8 cellular contexts compared by ENCODE assay signal in genomic region chr12:96177013-96177412, GRCh38. TPM values are rescaled to one million over a fixed set of nuclear protein-coding genes. Genes with fewer than 3 reads are reported as not detected.
A peak's percentile ranks its signal among the peaks of the same experiment; 100 is the strongest.
DNase-seq lines count a peak whose midpoint lies in the region; ATAC-seq and TF ChIP-seq lines count a peak whose summit lies in the region.

No MANE protein-coding gene starts in this region.

- H3K36me3 Mint-ChIP-seq in mesothelial cell of epicardium, result no peaks in the 10 kb centered on the region

- H3K27me3 ChIP-seq in stomach (no peaks in the 10 kb centered on the region), thyroid gland (no peaks in the 10 kb centered on the region)

- no peak overlapping the region for H3K4me3 ChIP-seq in NB4 (ENCODE audit: low read depth, low read length)
- H3K4me3 ChIP-seq in stomach, result no peak overlapping the region
- H3K4me3 ChIP-seq in thyroid gland (replicated peaks in 1 of 3), result no peak overlapping the region

- H3K4me1 ChIP-seq in stomach, result no peaks in the 10 kb centered on the region
- H3K4me1 ChIP-seq in thyroid gland, result no peaks in the 10 kb centered on the region

- H3K9me3 ChIP-seq in stomach (peaks cover 0 to 17% (median 12%) of the 10 kb centered on the region in 4 donors), thyroid gland (no peaks in the 10 kb centered on the region)

- peaks cover 20% of the 10 kb centered on the region for H3K9me3 Mint-ChIP-seq in mesothelial cell of epicardium

- H3K4me1 Mint-ChIP-seq in mesothelial cell of epicardium, result no peaks in the 10 kb centered on the region

- ATAC-seq in GM18511 (IDR thresholded peaks at IDR 0.05; ENCODE audit: unreplicated experiment), result peak; percentile 65

- intact Hi-C loops in stomach (cut with DNase I; ENCODE audit: low total_unique reads), result no loop called here
- intact Hi-C loops in thyroid gland (cut with DNase I), result no loop called here

- TF ChIP-seq POLR2A in NB4 (IDR thresholded peaks at IDR 0.05; ENCODE audit: extremely low read depth, insufficient read length), result no peak
- TF ChIP-seq POLR2A in stomach (IDR thresholded peaks at IDR 0.05), result no peak
- no peak for TF ChIP-seq POLR2A in thyroid gland (IDR thresholded peaks at IDR 0.05)

- H3K27ac ChIP-seq in stomach (no peak overlapping the region), thyroid gland (no peak overlapping the region)

- DNase-seq in NB4 (ENCODE audit: low read depth) (peak; percentile 87), nucleus accumbens (lab: John Stamatoyannopoulos, UW) (no peak), stomach (no peak), mesothelial cell of epicardium (ENCODE audit: low spot score in 2 of 2, unreplicated experiment in 2 of 2) (no peak), thyroid gland (no peak)
- peak; percentile 86 for DNase-seq in activated effector memory CD4-positive, alpha-beta T cell treated with anti-CD3 and anti-CD28 coated beads, Interleukin-2, amount 50 U/mL, for 16 hours
- DNase-seq in stimulated activated CD4-positive, alpha-beta T cell treated with anti-CD3 and anti-CD28 coated beads, Interleukin-12 subunit alpha, Interleukin-12 subunit beta, amount 100 ng/mL, for 4 hours, result peak; percentile 48

- H3K27ac Mint-ChIP-seq in mesothelial cell of epicardium, result no peak overlapping the region

- no peak overlapping the region for H3K4me3 Mint-ChIP-seq in mesothelial cell of epicardium

- TF ChIP-seq EP300 in stomach (IDR thresholded peaks at IDR 0.05), result no peak

- TF ChIP-seq CTCF in NB4 (IDR thresholded peaks at IDR 0.05; ENCODE audit: low read depth, low read length) (no peak), stomach (IDR thresholded peaks at IDR 0.05) (no peak), mesothelial cell of epicardium (IDR thresholded peaks at IDR 0.05; ENCODE audit: unreplicated experiment) (no peak), thyroid gland (IDR thresholded peaks at IDR 0.05) (no peak)

- 67 to 89% (median 83%) methylated on average over 1 of the region's 1 CpG for WGBS in stomach, 5 donors
- 83 to 100% methylated on average over 1 of the region's 1 CpG for WGBS in thyroid gland, 2 donors

- H3K27me3 Mint-ChIP-seq in mesothelial cell of epicardium (ENCODE audit: low read depth), result peaks cover 6% of the 10 kb centered on the region

- H3K36me3 ChIP-seq in stomach (no peaks in the 10 kb centered on the region), thyroid gland (no peaks in the 10 kb centered on the region)

RNA-seq across cellular contexts. Expression of gene ELK3, which starts 17.2 kb away (rescaled TPM):
- total RNA-seq in stomach (10 to 100 TPM in 3 of 5 donors, 1 to 10 TPM in 2; 2.2 to 21.7 (median 17.5) TPM), mesothelial cell of epicardium (27.2 to 28.2 TPM (median 28.0 TPM) in 3 replicates), thyroid gland (10 to 100 TPM; 19.8 to 55.4 (median 31.8) TPM)
- polyA plus RNA-seq in stomach, result 10 to 100 TPM in 2 of 3 donors, 1 to 10 TPM in 1; 8.0 to 13.3 (median 12.2) TPM

Comparison
In these comparisons a context has a peak if more than half of its experiments do, and no peak if none do; other contexts are left out.
1. DNase-seq: peak in NB4 (single experiment), activated effector memory CD4-positive, alpha-beta T cell treated with anti-CD3 and anti-CD28 coated beads, Interleukin-2, amount 50 U/mL, for 16 hours (single experiment) and stimulated activated CD4-positive, alpha-beta T cell treated with anti-CD3 and anti-CD28 coated beads, Interleukin-12 subunit alpha, Interleukin-12 subunit beta, amount 100 ng/mL, for 4 hours (single experiment); none in nucleus accumbens (0 of 56), stomach (single experiment), mesothelial cell of epicardium (0 of 2) and thyroid gland (0 of 2).